ENCODE assay signal across 17 cellular contexts in genomic region chr17:57889252-57889651, GRCh38. TPM values are rescaled to one million over a fixed set of nuclear protein-coding genes. Genes with fewer than 3 reads are reported as not detected.
A peak's percentile ranks its signal among the peaks of the same experiment; 100 is the strongest.
DNase-seq lines count a peak whose midpoint lies in the region; ATAC-seq, FAIRE-seq and TF ChIP-seq lines count a peak whose summit lies in the region.
"Had no signal": no experiment of that assay in that cellular context is flagged by ENCODE, and none has a peak within 500 bp of the region (broad histone marks: within the 10 kb centered on the region; RNA-seq: fewer than 3 reads in every experiment).

No MANE protein-coding gene starts in this region.

- no peak overlapping the region for H3K27ac ChIP-seq in HepG2 (ENCODE audit: extremely low read length, insufficient read depth, low read length)
- H3K27ac ChIP-seq in right lobe of liver, result no peak overlapping the region
- H3K27ac ChIP-seq in gastroesophageal sphincter, result peak overlapping the region; percentile 91 to 100 (median 96)
- peak overlapping the region; percentile 94 to 100 (median 98) for H3K27ac ChIP-seq in gastrocnemius medialis

- no peak for TF ChIP-seq RAD21 in HepG2 (CRISPR knock-in tag; IDR thresholded peaks at IDR 0.05)

- no peak overlapping the region for H3K4me2 ChIP-seq in HepG2 (ENCODE audit: low read depth, low read length)

- no TSS peak for BruUV-seq in HepG2 (replicated peaks; lab: Mats Ljungman, UMichigan)

- no peak for ATAC-seq in HepG2
- no peak for ATAC-seq in right lobe of liver
- ATAC-seq in gastroesophageal sphincter, result no peak
- no peak for ATAC-seq in gastrocnemius medialis
- no peak for ATAC-seq in sciatic nerve
- no peak for ATAC-seq in GM18520 (IDR thresholded peaks at IDR 0.05; ENCODE audit: unreplicated experiment)
- ATAC-seq: left lung had no signal

- H3K4me1 ChIP-seq in HepG2 (ENCODE audit: insufficient read depth, low read length) (peaks cover 43% of the 10 kb centered on the region), right lobe of liver (peaks cover 0 to 27% (median 0%) of the 10 kb centered on the region in 4 donors), gastroesophageal sphincter (peaks cover 14 to 73% (median 59%) of the 10 kb centered on the region in 3 donors), gastrocnemius medialis (peaks cover 64 to 66% of the 10 kb centered on the region in 2 donors)

- in situ Hi-C loops in HepG2 (cut with HindIII; ENCODE audit: extremely low pct_ligation_motif_present, low pct_unique_long_range_greater_than_20kb), result no loop called here
- in situ Hi-C loops in gastrocnemius medialis (cut with MboI; ENCODE audit: low sequenced_read_pairs in 4 of 4), result no loop called here

- no peaks in the 10 kb centered on the region for H4K20me1 ChIP-seq in HepG2 (ENCODE audit: insufficient read depth, low read length)

- no peak for DNase-seq in HepG2 (ENCODE audit: low spot score)
- DNase-seq in right lobe of liver, result no peak
- no peak for DNase-seq in gastrocnemius medialis
- no peak for DNase-seq in sciatic nerve (ENCODE audit: low spot score)
- no peak for DNase-seq in activated naive CD4-positive, alpha-beta T cell treated with anti-CD3 and anti-CD28 coated beads, Interleukin-2, amount 50 U/mL, for 16 hours
- DNase-seq in NOMO-1 (lab: John Stamatoyannopoulos, UW; ENCODE audit: unreplicated experiment in 2 of 2), result no peak
- DNase-seq: activated T-cell treated with anti-CD3 and anti-CD28 coated beads, Interleukin-2, amount 50 U/mL, for 48 hours; amygdala; dermis blood vessel endothelial cell; NCI-H1048; small intestine; stimulated activated naive CD4-positive, alpha-beta T cell had no signal

- H3K27me3 ChIP-seq in HepG2 (ENCODE audit: control insufficient read depth in 1 of 2, insufficient read depth in 2 of 2, low read length in 2 of 2) (no peaks in the 10 kb centered on the region; a peak in 1 of 5 replicates), right lobe of liver (no peaks in the 10 kb centered on the region), gastroesophageal sphincter (no peaks in the 10 kb centered on the region), gastrocnemius medialis (no peaks in the 10 kb centered on the region)
- H3K27me3 ChIP-seq: left lung, SJSA1 had no signal

- POLR2A ChIA-PET in HepG2 (lab: Yijun Ruan, JAX), result interaction anchor here (1.2 to 2.7 kb wide), 3 partner anchors 14 to 105 kb away, joined by 3 to 6 read pairs (median 3); partner anchors contain the start of gene VEZF1

- intact Hi-C loops in HepG2 (cut with micrococcal nuclease; ENCODE audit: unreplicated experiment) (no loop called here), right lobe of liver (cut with DNase I) (no loop called here), gastrocnemius medialis (cut with DNase I; ENCODE audit: low total_unique reads) (loop anchor here (1.0 kb wide), 2 partner anchors 9 to 65 kb away; no protein-coding TSS in a partner anchor), sciatic nerve (cut with DNase I) (no loop called here)

- no peak for FAIRE-seq in HepG2 (lab: Jason Lieb, UNC)
- FAIRE-seq: G401.6, small intestine had no signal

- no peaks in the 10 kb centered on the region for H3K79me2 ChIP-seq in HepG2 (ENCODE audit: insufficient read depth, low read length)

- no peak for TF ChIP-seq EP300 in HepG2 (IDR thresholded peaks at IDR 0.05; ENCODE audit: low read depth in 2 of 2, low read length in 2 of 2)
- no peak for TF ChIP-seq EP300 in HepG2 (CRISPR knock-in tag; IDR thresholded peaks at IDR 0.05; ENCODE audit: borderline replicate concordance)
- TF ChIP-seq EP300 in gastroesophageal sphincter (IDR thresholded peaks at IDR 0.05), result no peak

- H3K9ac ChIP-seq in HepG2 (ENCODE audit: insufficient read depth, low read depth, low read length), result no peak overlapping the region

- TF ChIP-seq CTCF in HepG2 (CRISPR knock-in tag; IDR thresholded peaks at IDR 0.05) (no peak), right lobe of liver (IDR thresholded peaks at IDR 0.05) (no peak), gastroesophageal sphincter (IDR thresholded peaks at IDR 0.05) (no peak), gastrocnemius medialis (IDR thresholded peaks at IDR 0.05 in 4 of 5, conservative IDR thresholded peaks at IDR 0.05 in 1 of 5) (no peak)

- TF ChIP-seq POLR2A in HepG2 (IDR thresholded peaks at IDR 0.05; ENCODE audit: insufficient read depth in 1 of 2, low read depth in 2 of 2, low read length in 2 of 2) (no peak), right lobe of liver (IDR thresholded peaks at IDR 0.05) (no peak), gastroesophageal sphincter (IDR thresholded peaks at IDR 0.05) (no peak), gastrocnemius medialis (IDR thresholded peaks at IDR 0.05) (no peak)

- WGBS in HepG2 (ENCODE audit: low lambda C conversion rate), result 93% methylated on average over 2 of the region's 2 CpGs
- WGBS in right lobe of liver (ENCODE audit: insufficient coverage, low coverage, low lambda C conversion rate, missing lambda C conversion rate), result 100% methylated on average over 1 of the region's 2 CpGs
- 60 to 100% methylated on average over 1 of the region's 2 CpGs for WGBS in gastroesophageal sphincter (ENCODE audit: low coverage in 1 of 2), 2 donors

- CTCF ChIA-PET in HepG2 (lab: Yijun Ruan, JAX; ENCODE audit: low intra/inter-chr PET ratio, low total read pairs), result no interaction called here

- H3K4me3 ChIP-seq in HepG2 (replicated peaks in 1 of 3; ENCODE audit: insufficient read depth in 1 of 3, low read depth in 2 of 3, low read length in 3 of 3) (no peak overlapping the region), right lobe of liver (no peak overlapping the region), gastroesophageal sphincter (no peak overlapping the region), gastrocnemius medialis (no peak overlapping the region)
- H3K4me3 ChIP-seq: left lung, SJSA1 had no signal

- H3K36me3 ChIP-seq in HepG2 (replicated peaks in 1 of 2; ENCODE audit: control insufficient read depth in 1 of 2, insufficient read depth in 2 of 2, low read length in 2 of 2), result peaks cover 0 to 2% of the 10 kb centered on the region in 2 experiments; a peak in 1 of 5 replicates
- no peaks in the 10 kb centered on the region for H3K36me3 ChIP-seq in right lobe of liver
- H3K36me3 ChIP-seq in gastroesophageal sphincter, result peaks cover 0 to 16% of the 10 kb centered on the region in 2 donors
- H3K36me3 ChIP-seq in gastrocnemius medialis, result peaks cover 0 to 7% of the 10 kb centered on the region in 2 donors

- H3K9me3 ChIP-seq in HepG2 (ENCODE audit: low read length), result no peaks in the 10 kb centered on the region
- no peaks in the 10 kb centered on the region for H3K9me3 ChIP-seq in right lobe of liver
- no peaks in the 10 kb centered on the region for H3K9me3 ChIP-seq in gastroesophageal sphincter
- no peaks in the 10 kb centered on the region for H3K9me3 ChIP-seq in gastrocnemius medialis
- H3K9me3 ChIP-seq: left lung, SJSA1 had no signal

- H2AFZ ChIP-seq in HepG2 (ENCODE audit: low read length), result no peak overlapping the region

TF ChIP-seq in HepG2, 621 proteins besides CTCF, POLR2A, EP300 and RAD21:
- TF ChIP-seq STAG1 (CRISPR knock-in tag; IDR thresholded peaks at IDR 0.05) (no peak), MEIS1 (CRISPR knock-in tag; IDR thresholded peaks at IDR 0.05; ENCODE audit: borderline replicate concordance) (no peak), ZNF576 (CRISPR knock-in tag; IDR thresholded peaks at IDR 0.05) (0 out of 2 replicates have a peak, but pooled peaks have one; percentile 24)
TF ChIP-seq in HepG2: peak in this region for 1.

RNA-seq across cellular contexts. Expression of gene MRPS23, which starts 39.4 kb away (rescaled TPM):
- total RNA-seq in HepG2 (2016; rRNA removed; fragmentation: Illumina TruSeq; extraction: Trizol) (181 and 283 TPM in 2 replicates), right lobe of liver (10 to 100 TPM; 13.0 to 23.0 (median 15.2) TPM), gastroesophageal sphincter (10 to 100 TPM; 23.0 to 24.8 (median 24.5) TPM), gastrocnemius medialis (10 to 100 TPM; 24.3 to 47.2 (median 35.5) TPM), sciatic nerve (27.1 TPM)
- 33.9 and 36.7 TPM in 2 replicates for total RNA-seq in HepG2 (2016; cell fraction: cytosol; rRNA removed; fragmentation: Illumina TruSeq; extraction: Trizol; ENCODE audit: low read depth)
- total RNA-seq in HepG2 (2016; cell fraction: insoluble cytoplasmic fraction; rRNA removed; fragmentation: Illumina TruSeq; extraction: Trizol), result 189 and 325 TPM in 2 replicates
- total RNA-seq in HepG2 (2016; cell fraction: membrane; rRNA removed; fragmentation: Illumina TruSeq; extraction: Trizol), result 47.2 and 48.2 TPM in 2 replicates
- 63.9 and 73.7 TPM in 2 replicates for total RNA-seq in HepG2 (2016; cell fraction: nucleus; rRNA removed; fragmentation: Illumina TruSeq; extraction: Trizol)
- 61.6 and 63.2 TPM in 2 replicates for polyA plus RNA-seq in HepG2 (2011; rRNA removed)
- 68.3 and 71.0 TPM in 2 replicates for polyA plus RNA-seq in HepG2 (2011; cell fraction: cytosol; rRNA removed)
- 11.6 and 14.2 TPM in 2 replicates for polyA plus RNA-seq in HepG2 (2011; cell fraction: nucleus; rRNA removed)
- polyA plus RNA-seq in HepG2 (2012), result 78.3 and 78.8 TPM in 2 replicates
- 26.6 and 30.8 TPM in 2 replicates for polyA plus RNA-seq in HepG2 (2016; cell fraction: cytosol; fragmentation: Illumina TruSeq; extraction: Trizol; ENCODE audit: low read depth)
- polyA plus RNA-seq in HepG2 (2016; cell fraction: insoluble cytoplasmic fraction; fragmentation: Illumina TruSeq; extraction: Trizol; ENCODE audit: low read depth), result 249 and 259 TPM in 2 replicates
- polyA plus RNA-seq in HepG2 (2016; cell fraction: membrane; fragmentation: Illumina TruSeq; extraction: Trizol; ENCODE audit: low read depth), result 32.0 and 32.5 TPM in 2 replicates
- polyA plus RNA-seq in HepG2 (2016; cell fraction: nucleus; fragmentation: Illumina TruSeq; extraction: Trizol; ENCODE audit: insufficient read depth, low read depth), result 75.9 and 84.0 TPM in 2 replicates
- 47.3 and 53.2 TPM in 2 replicates for polyA minus RNA-seq in HepG2 (2011; rRNA and poly(A)+ RNA removed; ENCODE audit: low replicate concordance)
- polyA minus RNA-seq in HepG2 (2011; cell fraction: cytosol; rRNA and poly(A)+ RNA removed), result 28.0 and 33.9 TPM in 2 replicates
- polyA minus RNA-seq in HepG2 (2011; cell fraction: nucleus; rRNA and poly(A)+ RNA removed), result 17.3 and 18.9 TPM in 2 replicates

Comparison
In these comparisons a context has a peak if more than half of its experiments do, and no peak if none do; other contexts are left out.
1. H3K27ac ChIP-seq: peak in gastroesophageal sphincter (4 of 4) and gastrocnemius medialis (4 of 4); none in HepG2 (single experiment) and right lobe of liver (0 of 3).